ENCODE assay signal across 17 cellular contexts in the genomic region with DNA sequence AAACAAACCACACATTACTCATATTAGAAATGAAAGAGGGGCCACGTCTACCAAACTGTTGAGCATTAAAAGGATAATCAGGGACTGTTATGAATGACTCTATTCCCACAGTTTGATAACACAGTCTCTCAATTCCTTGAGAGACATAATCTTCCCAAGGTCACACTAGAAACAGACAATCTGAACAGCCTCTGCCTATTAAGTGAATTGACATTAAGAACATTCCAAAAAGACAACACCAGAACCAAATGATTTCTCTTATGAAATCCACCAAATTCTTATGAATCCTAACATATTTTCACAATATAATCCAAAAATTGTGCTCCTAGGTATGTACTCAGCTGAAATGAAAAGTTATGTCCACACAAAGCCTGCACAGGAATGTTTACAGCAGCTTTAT. TPM values are rescaled to one million over a fixed set of nuclear protein-coding genes. Genes with fewer than 3 reads are reported as not detected.
DNase-seq lines count a peak whose midpoint lies in the region; ATAC-seq and TF ChIP-seq lines count a peak whose summit lies in the region.
"Had no signal": no experiment of that assay in that cellular context is flagged by ENCODE, and none has a peak within 500 bp of the region (broad histone marks: within the 10 kb centered on the region; RNA-seq: fewer than 3 reads in every experiment).

No MANE protein-coding gene starts in this region.

- ATAC-seq in GM19452 (IDR thresholded peaks at IDR 0.05; ENCODE audit: unreplicated experiment) = no peak
- ATAC-seq in HG02884 (IDR thresholded peaks at IDR 0.05; ENCODE audit: unreplicated experiment) = no peak

- H3K36me3 Mint-ChIP-seq in mesothelial cell of epicardium = no peaks in the 10 kb centered on the region
- H3K36me3 Mint-ChIP-seq: CD8-positive, alpha-beta memory T cell had no signal

- no peak for TF ChIP-seq CTCF in AG10803 (conservative IDR thresholded peaks at IDR 0.05; ENCODE audit: low read length)
- TF ChIP-seq CTCF in choroid plexus epithelial cell (conservative IDR thresholded peaks at IDR 0.05; ENCODE audit: low read depth, low read length) = no peak
- TF ChIP-seq CTCF in mesothelial cell of epicardium (IDR thresholded peaks at IDR 0.05; ENCODE audit: unreplicated experiment) = no peak

- no peak overlapping the region for H3K4me3 Mint-ChIP-seq in mesothelial cell of epicardium
- H3K4me3 Mint-ChIP-seq: CD8-positive, alpha-beta memory T cell had no signal

- H3K4me3 ChIP-seq in AG10803 (ENCODE audit: low read length) (no peak overlapping the region), choroid plexus epithelial cell (ENCODE audit: low read depth, low read length) (no peak overlapping the region)
- H3K4me3 ChIP-seq: BLaER1, GM23248 had no signal

- no peaks in the 10 kb centered on the region for H3K27me3 Mint-ChIP-seq in mesothelial cell of epicardium (ENCODE audit: low read depth)

- H3K27ac Mint-ChIP-seq in mesothelial cell of epicardium = peak overlapping the region; percentile 73
- H3K27ac Mint-ChIP-seq: CD8-positive, alpha-beta memory T cell had no signal

- H3K4me1 Mint-ChIP-seq in mesothelial cell of epicardium = peaks cover 17% of the 10 kb centered on the region
- H3K4me1 Mint-ChIP-seq: CD8-positive, alpha-beta memory T cell had no signal

- no peaks in the 10 kb centered on the region for H3K9me3 Mint-ChIP-seq in mesothelial cell of epicardium
- H3K9me3 Mint-ChIP-seq: CD8-positive, alpha-beta memory T cell had no signal

- DNase-seq in AG10803 (ENCODE audit: low read depth) = peak; percentile 47
- peak; percentile 56 for DNase-seq in amniotic epithelial cell (ENCODE audit: low read depth)
- peak; percentile 21 for DNase-seq in choroid plexus epithelial cell (ENCODE audit: low read depth)
- DNase-seq in mesothelial cell of epicardium (ENCODE audit: low spot score in 2 of 2, unreplicated experiment in 2 of 2) = no peak
- no peak for DNase-seq in NCI-H1105 (lab: John Stamatoyannopoulos, UW)
- no peak for DNase-seq in inferior parietal cortex (ENCODE audit: extremely low spot score)
- DNase-seq: AML-193; Caco-2; CD8-positive, alpha-beta memory T cell; DND-41; GF-D8; GM23248; H7 had no signal

RNA-seq across cellular contexts. Expression of gene RFPL1, which starts 4.6 kb away (rescaled TPM):
- total RNA-seq in mesothelial cell of epicardium = 0.29 to 0.63 TPM (median 0.54 TPM) in 3 replicates
- total RNA-seq: A673; Caco-2; CD8-positive, alpha-beta memory T cell; GM23248 had no signal

RNA-seq across cellular contexts. Expression of gene NEFH, which starts 37.0 kb away (rescaled TPM):
- 3.4 to 4.3 TPM (median 3.5 TPM) in 3 replicates for total RNA-seq in mesothelial cell of epicardium
- total RNA-seq: Caco-2 had no signal

RNA-seq across cellular contexts. Expression of gene AP1B1, which starts 54.6 kb away (rescaled TPM):
- total RNA-seq in mesothelial cell of epicardium = 40.3 to 43.9 TPM (median 41.0 TPM) in 3 replicates

Comparison
In these comparisons a context has a peak if more than half of its experiments do, and no peak if none do; other contexts are left out.
1. DNase-seq: peak in AG10803 (single experiment), amniotic epithelial cell (single experiment) and choroid plexus epithelial cell (single experiment); none in mesothelial cell of epicardium (0 of 2), NCI-H1105 (single experiment) and inferior parietal cortex (single experiment).